ENCODE assay signal across 1 cellular context in the genomic region with DNA sequence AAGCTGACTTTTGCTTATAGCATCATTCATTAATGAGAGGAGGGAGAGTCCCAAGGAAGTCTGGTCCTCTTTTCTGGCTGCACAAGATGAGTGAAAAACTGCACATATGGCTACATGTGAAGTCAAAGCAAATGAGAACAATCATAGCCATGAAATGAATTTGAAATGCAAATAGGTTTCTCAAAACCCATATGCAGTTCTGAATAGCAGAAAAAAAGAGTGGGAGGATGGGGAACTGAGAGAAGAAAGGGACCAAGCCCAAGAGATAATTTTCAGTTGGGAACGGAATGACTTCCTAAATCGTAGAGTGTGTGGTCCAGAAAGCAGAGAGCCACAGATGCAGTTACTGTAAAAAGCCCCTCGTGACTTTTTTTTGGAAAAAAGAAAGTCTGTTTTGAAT.
TF ChIP-seq lines count a peak whose summit lies in the region.

No MANE protein-coding gene starts in this region.

TF ChIP-seq in HepG2, 621 proteins besides CTCF, POLR2A, EP300 and RAD21 (continued from another document):
- TF ChIP-seq, protein P1, sequence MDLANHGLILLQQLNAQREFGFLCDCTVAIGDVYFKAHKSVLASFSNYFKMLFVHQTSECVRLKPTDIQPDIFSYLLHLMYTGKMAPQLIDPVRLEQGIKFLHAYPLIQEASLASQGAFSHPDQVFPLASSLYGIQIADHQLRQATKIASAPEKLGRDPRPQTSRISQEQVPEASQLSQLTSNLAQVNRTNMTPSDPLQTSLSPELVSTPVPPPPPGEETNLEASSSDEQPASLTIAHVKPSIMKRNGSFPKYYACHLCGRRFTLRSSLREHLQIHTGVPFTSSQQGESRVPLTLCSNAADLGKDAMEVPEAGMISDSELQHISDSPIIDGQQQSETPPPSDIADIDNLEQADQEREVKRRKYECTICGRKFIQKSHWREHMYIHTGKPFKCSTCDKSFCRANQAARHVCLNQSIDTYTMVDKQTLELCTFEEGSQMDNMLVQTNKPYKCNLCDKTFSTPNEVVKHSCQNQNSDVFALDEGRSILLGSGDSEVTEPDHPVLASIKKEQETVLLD (CRISPR knock-in tag; IDR thresholded peaks at IDR 0.05; ENCODE audit: low read depth) = no peak
- TF ChIP-seq NCOA5 (CRISPR knock-in tag; IDR thresholded peaks at IDR 0.05) = no peak
- no peak for TF ChIP-seq KMT2A (CRISPR knock-in tag; IDR thresholded peaks at IDR 0.05)
- TF ChIP-seq ZNF652 (CRISPR knock-in tag; IDR thresholded peaks at IDR 0.05; ENCODE audit: borderline replicate concordance, low read depth) = no peak
- TF ChIP-seq ZNF792 (CRISPR knock-in tag; IDR thresholded peaks at IDR 0.05) = no peak
- no peak for TF ChIP-seq ZNF138 (CRISPR knock-in tag; IDR thresholded peaks at IDR 0.05; ENCODE audit: low read depth)
- TF ChIP-seq ZNF616 (CRISPR knock-in tag; IDR thresholded peaks at IDR 0.05; ENCODE audit: low read depth) = no peak
- TF ChIP-seq, protein P2, sequence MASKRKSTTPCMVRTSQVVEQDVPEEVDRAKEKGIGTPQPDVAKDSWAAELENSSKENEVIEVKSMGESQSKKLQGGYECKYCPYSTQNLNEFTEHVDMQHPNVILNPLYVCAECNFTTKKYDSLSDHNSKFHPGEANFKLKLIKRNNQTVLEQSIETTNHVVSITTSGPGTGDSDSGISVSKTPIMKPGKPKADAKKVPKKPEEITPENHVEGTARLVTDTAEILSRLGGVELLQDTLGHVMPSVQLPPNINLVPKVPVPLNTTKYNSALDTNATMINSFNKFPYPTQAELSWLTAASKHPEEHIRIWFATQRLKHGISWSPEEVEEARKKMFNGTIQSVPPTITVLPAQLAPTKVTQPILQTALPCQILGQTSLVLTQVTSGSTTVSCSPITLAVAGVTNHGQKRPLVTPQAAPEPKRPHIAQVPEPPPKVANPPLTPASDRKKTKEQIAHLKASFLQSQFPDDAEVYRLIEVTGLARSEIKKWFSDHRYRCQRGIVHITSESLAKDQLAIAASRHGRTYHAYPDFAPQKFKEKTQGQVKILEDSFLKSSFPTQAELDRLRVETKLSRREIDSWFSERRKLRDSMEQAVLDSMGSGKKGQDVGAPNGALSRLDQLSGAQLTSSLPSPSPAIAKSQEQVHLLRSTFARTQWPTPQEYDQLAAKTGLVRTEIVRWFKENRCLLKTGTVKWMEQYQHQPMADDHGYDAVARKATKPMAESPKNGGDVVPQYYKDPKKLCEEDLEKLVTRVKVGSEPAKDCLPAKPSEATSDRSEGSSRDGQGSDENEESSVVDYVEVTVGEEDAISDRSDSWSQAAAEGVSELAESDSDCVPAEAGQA (IDR thresholded peaks at IDR 0.05; ENCODE audit: low read depth) = no peak
- TF ChIP-seq, protein P2 (CRISPR knock-in tag; IDR thresholded peaks at IDR 0.05; ENCODE audit: borderline replicate concordance) = no peak
- no peak for TF ChIP-seq SAP130 (CRISPR knock-in tag; IDR thresholded peaks at IDR 0.05; ENCODE audit: low read depth)
- TF ChIP-seq, protein P3, sequence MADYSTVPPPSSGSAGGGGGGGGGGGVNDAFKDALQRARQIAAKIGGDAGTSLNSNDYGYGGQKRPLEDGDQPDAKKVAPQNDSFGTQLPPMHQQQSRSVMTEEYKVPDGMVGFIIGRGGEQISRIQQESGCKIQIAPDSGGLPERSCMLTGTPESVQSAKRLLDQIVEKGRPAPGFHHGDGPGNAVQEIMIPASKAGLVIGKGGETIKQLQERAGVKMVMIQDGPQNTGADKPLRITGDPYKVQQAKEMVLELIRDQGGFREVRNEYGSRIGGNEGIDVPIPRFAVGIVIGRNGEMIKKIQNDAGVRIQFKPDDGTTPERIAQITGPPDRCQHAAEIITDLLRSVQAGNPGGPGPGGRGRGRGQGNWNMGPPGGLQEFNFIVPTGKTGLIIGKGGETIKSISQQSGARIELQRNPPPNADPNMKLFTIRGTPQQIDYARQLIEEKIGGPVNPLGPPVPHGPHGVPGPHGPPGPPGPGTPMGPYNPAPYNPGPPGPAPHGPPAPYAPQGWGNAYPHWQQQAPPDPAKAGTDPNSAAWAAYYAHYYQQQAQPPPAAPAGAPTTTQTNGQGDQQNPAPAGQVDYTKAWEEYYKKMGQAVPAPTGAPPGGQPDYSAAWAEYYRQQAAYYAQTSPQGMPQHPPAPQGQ (CRISPR knock-in tag; IDR thresholded peaks at IDR 0.05; ENCODE audit: borderline replicate concordance) = no peak
